Comparison of ENCODE assay signal across 30 cellular contexts in genomic region chr18:23268641-23269040, GRCh38.
"Had no signal": no experiment of that assay in that cellular context is flagged by ENCODE, and none has a peak within 500 bp of the region (broad histone marks: within the 10 kb centered on the region; RNA-seq: fewer than 3 reads in every experiment).

No MANE protein-coding gene starts in this region.

- H3K4me3 Mint-ChIP-seq: activated T-cell treated with anti-CD3 and anti-CD28 coated beads, Interleukin-2, amount 50 U/mL, for 72 hours; brain; effector memory CD8-positive, alpha-beta T cell; nephron; T-helper 1 cell treated with Interleukin-12 subunit alpha and Interleukin-12 subunit beta and Interleukin-4 antibody, amounts not matched to agents 30 μg/mL and 1 μg/mL, for 36 hours had no signal

- H3K4me1 Mint-ChIP-seq: brain, nephron had no signal

- H3K27me3 ChIP-seq: ascending aorta, cardiac muscle cell, upper lobe of left lung had no signal

- H3K36me3 ChIP-seq: ascending aorta, cardiac muscle cell, upper lobe of left lung had no signal

- H3K9me3 ChIP-seq: ascending aorta had no signal

- ATAC-seq: esophagus mucosa, left colon, right cardiac atrium had no signal

- H3K4me1 ChIP-seq: ascending aorta, upper lobe of left lung had no signal

- H3K27ac Mint-ChIP-seq: activated T-cell treated with anti-CD3 and anti-CD28 coated beads, Interleukin-2, amount 50 U/mL, for 72 hours; brain; nephron; T-helper 1 cell treated with Interleukin-12 subunit alpha and Interleukin-12 subunit beta and Interleukin-4 antibody, amounts not matched to agents 30 μg/mL and 1 μg/mL, for 36 hours had no signal

- H3K27ac ChIP-seq: ascending aorta, cardiac muscle cell, coronary artery, upper lobe of left lung had no signal

- H3K4me3 ChIP-seq: ascending aorta, cardiac muscle cell, coronary artery, upper lobe of left lung had no signal

- FAIRE-seq: kidney had no signal

- H3K27me3 Mint-ChIP-seq: activated naive CD8-positive, alpha-beta T cell treated with anti-CD3 and anti-CD28 coated beads, Interleukin-2, amount 10 ng/mL, durations not matched to agents 7 days and 5 days; effector memory CD8-positive, alpha-beta T cell had no signal

- DNase-seq: activated CD4-positive, alpha-beta T cell treated with anti-CD3 and anti-CD28 coated beads for 1 hour; activated CD4-positive, alpha-beta T cell treated with anti-CD3 and anti-CD28 coated beads, Interleukin-2, amount 50 U/mL, for 1 hour; activated effector memory CD4-positive, alpha-beta T cell treated with Interleukin-2 at 50 U/mL for 16 hours; activated naive CD4-positive, alpha-beta T cell treated with Interleukin-2 at 50 U/mL for 16 hours; activated naive CD8-positive, alpha-beta T cell treated with anti-CD3 and anti-CD28 coated beads, Interleukin-2, amount 10 ng/mL, durations not matched to agents 7 days and 5 days; activated T-cell treated with anti-CD3 and anti-CD28 coated beads for 4 hours; activated T-cell treated with anti-CD3 and anti-CD28 coated beads, Interleukin-2, amount 50 U/mL, for 72 hours; cerebellar nuclear complex; effector memory CD8-positive, alpha-beta T cell; foreskin fibroblast; head of caudate nucleus; hippocampal formation; kidney; left colon; mammary epithelial cell; midbrain; right cardiac atrium; stimulated activated CD4-positive, alpha-beta T cell treated with anti-CD3 and anti-CD28 coated beads, Interleukin-15, amount 100 ng/mL, for 24 hours; stimulated activated CD4-positive, alpha-beta T cell treated with anti-CD3 and anti-CD28 coated beads, Interleukin-2, amount 100 ng/mL, for 24 hours; stimulated activated naive CD4-positive, alpha-beta T cell treated with Interleukin-2 at 50 U/mL for 16 hours; SW 1271; T-helper 9 cell; upper lobe of left lung had no signal
